ENCODE assay signal across 9 cellular contexts in genomic region chr13:99214232-99214631, GRCh38. TPM values are rescaled to one million over a fixed set of nuclear protein-coding genes. Genes with fewer than 3 reads are reported as not detected.
DNase-seq lines count a peak whose midpoint lies in the region; ATAC-seq lines count a peak whose summit lies in the region.
"Had no signal": no experiment of that assay in that cellular context is flagged by ENCODE, and none has a peak within 500 bp of the region (broad histone marks: within the 10 kb centered on the region; RNA-seq: fewer than 3 reads in every experiment).

No MANE protein-coding gene starts in this region.

- WGBS in right cardiac atrium = 79% methylated on average over 7 of the region's 7 CpGs

- ATAC-seq in activated CD4-positive, CD25-positive, alpha-beta regulatory T cell treated with anti-CD3 and anti-CD28 coated beads, Interleukin-2, amount 50 U/mL, for 24 hours = peak; percentile 63 to 67
- ATAC-seq in HG03354 (IDR thresholded peaks at IDR 0.05; ENCODE audit: poor library complexity, severe bottlenecking, unreplicated experiment) (peak; percentile 85), right cardiac atrium (no peak)
- peak; percentile 95 for ATAC-seq in stimulated activated memory B cell treated with anti-CD40 and anti-IgM and Interleukin-4, amounts not matched to agents 10 μg/mL and 1 μg/mL and 100 μg/mL, for 72 hours

- DNase-seq in activated CD4-positive, CD25-positive, alpha-beta regulatory T cell (lab: John Stamatoyannopoulos, UW) = no peak
- DNase-seq in astrocyte of the hippocampus (ENCODE audit: low read depth, low spot score) = peak; percentile 13
- no peak for DNase-seq in NCI-H82 treated with DMSO at 0.1 percent for 48 hours (lab: John Stamatoyannopoulos, UW; ENCODE audit: unreplicated experiment)
- DNase-seq in effector CD8-positive, alpha-beta T cell (lab: John Stamatoyannopoulos, UW) = no peak
- DNase-seq in right cardiac atrium = no peak

- intact Hi-C loops in right cardiac atrium (cut with DNase I) = no loop called here

- H3K27ac ChIP-seq in right cardiac atrium (ENCODE audit: low read length) = no peak overlapping the region

- no peaks in the 10 kb centered on the region for H3K27me3 Mint-ChIP-seq in stimulated activated memory B cell treated with anti-CD40 and anti-IgM and Interleukin-4, amounts not matched to agents 10 μg/mL and 1 μg/mL and 100 μg/mL, for 72 hours

- peaks cover 14% of the 10 kb centered on the region for H3K4me1 ChIP-seq in right cardiac atrium (ENCODE audit: control insufficient read depth, insufficient read depth, low read length)

- no peaks in the 10 kb centered on the region for H3K9me3 Mint-ChIP-seq in stimulated activated memory B cell treated with anti-CD40 and anti-IgM and Interleukin-4, amounts not matched to agents 10 μg/mL and 1 μg/mL and 100 μg/mL, for 72 hours

- H3K36me3 Mint-ChIP-seq in stimulated activated memory B cell treated with anti-CD40 and anti-IgM and Interleukin-4, amounts not matched to agents 10 μg/mL and 1 μg/mL and 100 μg/mL, for 72 hours = peaks cover 25% of the 10 kb centered on the region

- H3K27ac Mint-ChIP-seq in stimulated activated memory B cell treated with anti-CD40 and anti-IgM and Interleukin-4, amounts not matched to agents 10 μg/mL and 1 μg/mL and 100 μg/mL, for 72 hours = peak overlapping the region; percentile 76

- H3K9me3 ChIP-seq in right cardiac atrium (ENCODE audit: control insufficient read depth, low read length) = no peaks in the 10 kb centered on the region

- no peak overlapping the region for H3K4me3 ChIP-seq in right cardiac atrium (ENCODE audit: low read length)

- peak overlapping the region; percentile 60 for H3K4me3 Mint-ChIP-seq in stimulated activated memory B cell treated with anti-CD40 and anti-IgM and Interleukin-4, amounts not matched to agents 10 μg/mL and 1 μg/mL and 100 μg/mL, for 72 hours

- no peaks in the 10 kb centered on the region for H3K27me3 ChIP-seq in right cardiac atrium (ENCODE audit: control insufficient read depth, insufficient read depth)

- H3K4me1 Mint-ChIP-seq in stimulated activated memory B cell treated with anti-CD40 and anti-IgM and Interleukin-4, amounts not matched to agents 10 μg/mL and 1 μg/mL and 100 μg/mL, for 72 hours = peaks cover 57% of the 10 kb centered on the region

RNA-seq across cellular contexts. Expression of gene UBAC2, which starts 13.6 kb away (rescaled TPM):
- 10 to 100 TPM; 41.7 to 52.2 (median 48.3) TPM for total RNA-seq in right cardiac atrium
- polyA plus RNA-seq in right cardiac atrium = 47.5 TPM

RNA-seq across cellular contexts. Expression of gene GPR18, which starts 43.9 kb away (rescaled TPM):
- under 1 TPM in 2 of 4 donors, not detected in 2; 0.21 to 0.37 TPM for total RNA-seq in right cardiac atrium
- polyA plus RNA-seq in right cardiac atrium = not detected
- total RNA-seq: lung microvascular endothelial cell had no signal

Comparison
In these comparisons a context has a peak if more than half of its experiments do, and no peak if none do; other contexts are left out.
1. ATAC-seq: peak in activated CD4-positive, CD25-positive, alpha-beta regulatory T cell treated with anti-CD3 and anti-CD28 coated beads, Interleukin-2, amount 50 U/mL, for 24 hours (2 of 2), HG03354 (single experiment) and stimulated activated memory B cell treated with anti-CD40 and anti-IgM and Interleukin-4, amounts not matched to agents 10 μg/mL and 1 μg/mL and 100 μg/mL, for 72 hours (single experiment); none in right cardiac atrium (0 of 2).